8 cellular contexts compared by ENCODE assay signal in the genomic region with DNA sequence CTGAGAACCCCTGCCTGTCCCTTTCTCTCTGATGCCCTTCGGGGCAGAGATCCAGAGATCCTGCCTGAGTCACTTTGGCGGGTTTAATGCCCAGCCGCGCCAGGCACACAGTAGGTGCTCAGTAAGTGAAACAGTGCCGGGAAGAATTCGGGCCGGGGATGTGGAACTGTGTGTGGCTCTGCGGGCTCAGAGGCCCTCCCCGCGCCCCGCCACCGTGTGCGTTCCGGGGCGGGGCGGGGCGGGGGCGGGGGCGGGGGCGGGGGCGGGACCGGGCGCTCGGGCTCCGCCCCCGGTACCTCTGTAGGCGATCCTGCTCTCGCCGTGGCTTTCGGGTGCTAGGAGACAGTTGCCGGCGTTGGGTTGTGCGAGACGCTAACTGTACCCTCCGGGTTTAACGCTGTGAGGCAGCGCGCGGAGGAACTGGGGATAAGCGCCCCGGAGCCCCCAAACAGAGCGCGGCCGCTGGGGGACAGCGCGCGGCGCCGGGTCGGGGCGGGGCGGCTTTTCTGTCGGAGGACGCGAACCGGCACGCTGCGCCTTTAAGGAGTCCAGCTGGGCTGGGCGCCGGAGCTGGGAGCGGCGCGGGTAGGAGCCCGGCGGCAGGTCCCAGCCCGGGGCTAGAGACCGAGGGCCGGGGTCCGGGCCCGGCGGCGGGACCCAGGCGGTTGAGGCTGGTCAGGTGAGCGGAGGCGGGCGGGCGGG. TPM values are rescaled to one million over a fixed set of nuclear protein-coding genes. Genes with fewer than 3 reads are reported as not detected.
DNase-seq lines count a peak whose midpoint lies in the region; ATAC-seq, FAIRE-seq and TF ChIP-seq lines count a peak whose summit lies in the region.

A gene with protein sequence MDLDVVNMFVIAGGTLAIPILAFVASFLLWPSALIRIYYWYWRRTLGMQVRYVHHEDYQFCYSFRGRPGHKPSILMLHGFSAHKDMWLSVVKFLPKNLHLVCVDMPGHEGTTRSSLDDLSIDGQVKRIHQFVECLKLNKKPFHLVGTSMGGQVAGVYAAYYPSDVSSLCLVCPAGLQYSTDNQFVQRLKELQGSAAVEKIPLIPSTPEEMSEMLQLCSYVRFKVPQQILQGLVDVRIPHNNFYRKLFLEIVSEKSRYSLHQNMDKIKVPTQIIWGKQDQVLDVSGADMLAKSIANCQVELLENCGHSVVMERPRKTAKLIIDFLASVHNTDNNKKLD (plus strand): TSS at position 555 of the 702 bp plus-strand sequence. CDS start 18,795 bp downstream, outside the sequence.

- H3K27ac ChIP-seq in PC-3 (ENCODE audit: low read length) (peak within 1 kb of the TSS; percentile 40), fibroblast of lung (ENCODE audit: insufficient read depth, low read length) (peak within 1 kb of the TSS; percentile 39)

- peak within 1 kb of the TSS; percentile 90 for H3K4me3 Mint-ChIP-seq in natural killer cell

- H3K4me2 ChIP-seq in PC-3 (ENCODE audit: low read length) (peak within 1 kb of the TSS; percentile 99), fibroblast of lung (ENCODE audit: extremely low read depth, insufficient read depth, low read length) (peak within 1 kb of the TSS; percentile 92)

- peak; percentile 46; the same call in 1 of the 2 replicates for TF ChIP-seq CTCF in PC-3 (conservative IDR thresholded peaks at IDR 0.05; ENCODE audit: low read depth, low read length)
- TF ChIP-seq CTCF in fibroblast of lung (conservative IDR thresholded peaks at IDR 0.05 in 1 of 2, IDR thresholded peaks at IDR 0.05 in 1 of 2; ENCODE audit: low read depth in 1 of 2, low read length in 2 of 2): peak in 1 of 2 donors; percentile 3
- peak; percentile 19 for TF ChIP-seq CTCF in natural killer cell (IDR thresholded peaks at IDR 0.05)

- H3K9ac ChIP-seq in PC-3 (ENCODE audit: low read length) (peak within 1 kb of the TSS; percentile 80), fibroblast of lung (ENCODE audit: insufficient read depth, low read length) (peak within 1 kb of the TSS; percentile 40)

- DNase-seq in CD1c-positive myeloid dendritic cell (ENCODE audit: extremely low spot score): peak; percentile 80
- DNase-seq in GM19239 (ENCODE audit: insufficient read length, low spot score): peak; percentile 72
- DNase-seq in PC-3: peak; percentile 66
- DNase-seq in activated T-helper 1 cell treated with Interleukin-2 at 50 U/mL for 16 hours (ENCODE audit: low read depth): peak; percentile 70
- peak; percentile 63 to 72 for DNase-seq in fibroblast of lung (ENCODE audit: low read depth in 2 of 2)
- peak; percentile 87 for DNase-seq in natural killer cell
- DNase-seq in stimulated activated naive CD8-positive, alpha-beta T cell treated with anti-CD3 and anti-CD28 coated beads, Interleukin-15, Interleukin-2, amounts not matched to agents 100 U/mL and 50 U/mL, for 24 hours: peak; percentile 90

- FAIRE-seq in GM19239 (lab: Jason Lieb, UNC): peak; percentile 69

- no peaks in the 10 kb centered on the region for H3K9me3 Mint-ChIP-seq in natural killer cell

- H2AFZ ChIP-seq in PC-3 (ENCODE audit: low read length) (peak within 1 kb of the TSS; percentile 96), fibroblast of lung (ENCODE audit: low read length) (peak within 1 kb of the TSS; percentile 96)

- peaks cover 12 to 25% of the 10 kb centered on the region in 2 donors for H3K4me1 Mint-ChIP-seq in natural killer cell

- CTCF ChIA-PET in PC-3 (lab: Charles Lee): interaction anchor here (0.5 to 2.0 kb wide), 5 partner anchors 19 to 69 kb away, joined by 3 to 11 read pairs (median 6); a partner anchor contains a TSS

- H3K27me3 ChIP-seq in PC-3 (ENCODE audit: low read length): no peaks in the 10 kb centered on the region
- peaks cover 4% of the 10 kb centered on the region for H3K27me3 ChIP-seq in fibroblast of lung (ENCODE audit: control insufficient read depth, insufficient read depth, low read length)

- ATAC-seq in HG03439 (IDR thresholded peaks at IDR 0.05; ENCODE audit: unreplicated experiment) (peak; percentile 82), PC-3 (peak; percentile 72), natural killer cell (peak; percentile 85 to 91 (median 88))
- peak; percentile 85 for ATAC-seq in stimulated activated naive CD8-positive, alpha-beta T cell treated with anti-CD3 and anti-CD28 coated beads, Interleukin-15, Interleukin-2, amounts not matched to agents 100 U/mL and 50 U/mL, for 24 hours

- H4K20me1 ChIP-seq in PC-3 (ENCODE audit: low read length) (no peaks in the 10 kb centered on the region), fibroblast of lung (ENCODE audit: control insufficient read depth, extremely low read depth, insufficient read depth, low read length) (no peaks in the 10 kb centered on the region)

- BruUV-seq in PC-3 (replicated peaks; lab: Mats Ljungman, UMichigan): no TSS peak

- peaks cover 5 to 13% of the 10 kb centered on the region in 2 donors for H3K27me3 Mint-ChIP-seq in natural killer cell (ENCODE audit: low read depth in 2 of 2)

- H3K36me3 Mint-ChIP-seq in natural killer cell: no peaks in the 10 kb centered on the region

- no peaks in the 10 kb centered on the region for H3K9me2 ChIP-seq in PC-3 (replicated peaks; ENCODE audit: low read length)

- peak within 1 kb of the TSS; percentile 99 for H3K4me3 ChIP-seq in PC-3 (ENCODE audit: low read length)
- peak within 1 kb of the TSS; percentile 69 to 92 (median 90) for H3K4me3 ChIP-seq in fibroblast of lung (replicated peaks in 1 of 4; ENCODE audit: control extremely low read depth in 1 of 4, insufficient read depth in 1 of 4, low read depth in 3 of 4, low read length in 4 of 4)

- no peaks in the 10 kb centered on the region for H3F3A ChIP-seq in PC-3 (ENCODE audit: low read length, unreplicated experiment)

- H3K36me3 ChIP-seq in PC-3 (ENCODE audit: low read depth, low read length) (no peaks in the 10 kb centered on the region), fibroblast of lung (ENCODE audit: control insufficient read depth, insufficient read depth, low read length) (no peaks in the 10 kb centered on the region)

- peak within 1 kb of the TSS in 1 of 2 donors; percentile 84 for H3K27ac Mint-ChIP-seq in natural killer cell

- H3K79me2 ChIP-seq in PC-3 (ENCODE audit: low read length): peaks cover 18% of the 10 kb centered on the region
- H3K79me2 ChIP-seq in fibroblast of lung (ENCODE audit: control insufficient read depth, insufficient read depth, low read length): peaks cover 2% of the 10 kb centered on the region

- POLR2A ChIA-PET in PC-3 (lab: Charles Lee; ENCODE audit: unreplicated experiment): no interaction called here

- H3K9me3 ChIP-seq in PC-3 (ENCODE audit: low read length) (no peaks in the 10 kb centered on the region), fibroblast of lung (ENCODE audit: control insufficient read depth, insufficient read depth, low read depth, low read length) (no peaks in the 10 kb centered on the region)

- intact Hi-C loops in PC-3 (cut with micrococcal nuclease): loop anchor here (1.0 to 5.0 kb wide), 3 partner anchors 15 to 63 kb away; no protein-coding TSS in a partner anchor
- intact Hi-C loops in natural killer cell (cut with micrococcal nuclease): loop anchor here (1.0 kb wide), 1 partner anchor 69 kb away; a partner anchor contains a TSS

- H3K4me1 ChIP-seq in PC-3 (ENCODE audit: insufficient read depth, low read length) (peaks cover 32% of the 10 kb centered on the region), fibroblast of lung (ENCODE audit: control insufficient read depth, extremely low read depth, insufficient read depth, low read length) (peaks cover 8% of the 10 kb centered on the region)

RNA-seq across cellular contexts. Expression of the gene that starts here (rescaled TPM):
- total RNA-seq in PC-3 (2014; rRNA removed): 11.6 and 13.4 TPM in 2 replicates
- 10.0 and 13.5 TPM in 2 replicates for total RNA-seq in fibroblast of lung
- polyA plus RNA-seq in fibroblast of lung: 7.3 and 10.4 TPM in 2 replicates
- polyA plus RNA-seq in fibroblast of lung (2012): 3.8 and 6.5 TPM in 2 replicates
- 14.9 and 19.7 TPM in 2 replicates for polyA minus RNA-seq in fibroblast of lung (ENCODE audit: low replicate concordance)
- total RNA-seq in natural killer cell: 10 to 100 TPM in 1 of 3 donors, 1 to 10 TPM in 2; 5.0 to 10.6 (median 9.3) TPM

Comparison
In these comparisons a context has a peak if more than half of its experiments do, and no peak if none do; other contexts are left out.
1. Peak in every context shown above with its lines: DNase-seq, ATAC-seq, H3K4me3 ChIP-seq and H3K27ac ChIP-seq.